Comparison of ENCODE assay signal across 16 cellular contexts in genomic region chr7:116317907-116318306, GRCh38.
DNase-seq lines count a peak whose midpoint lies in the region; ATAC-seq and TF ChIP-seq lines count a peak whose summit lies in the region.
"Had no signal": no experiment of that assay in that cellular context is flagged by ENCODE, and none has a peak within 500 bp of the region (broad histone marks: within the 10 kb centered on the region; RNA-seq: fewer than 3 reads in every experiment).

No MANE protein-coding gene starts in this region.

- no peak for DNase-seq in IMR-90
- peak; percentile 48 for DNase-seq in adipocyte (ENCODE audit: low read depth)
- no peak for DNase-seq in left lung
- no peak for DNase-seq in thoracic aorta (ENCODE audit: low spot score)
- no peak for DNase-seq in Calu3
- DNase-seq in NCI-H748 (lab: John Stamatoyannopoulos, UW; ENCODE audit: unreplicated experiment) = no peak
- no peak for DNase-seq in NOMO-1 treated with DMSO at 0.1 percent for 48 hours (lab: John Stamatoyannopoulos, UW; ENCODE audit: unreplicated experiment)
- DNase-seq: activated T-cell treated with anti-CD3 and anti-CD28 coated beads, Interleukin-2, amount 50 U/mL, for 1 hour; NCI-H1092 treated with DMSO at 0.1 percent for 48 hours; T-helper 17 cell had no signal

- H2AFZ ChIP-seq in IMR-90 (replicated peaks; ENCODE audit: low read length, poor library complexity) = no peak overlapping the region

- intact Hi-C loops in IMR-90 (cut with micrococcal nuclease) = loop anchor here (1.0 to 5.0 kb wide), 3 partner anchors 37 to 184 kb away; no protein-coding TSS in a partner anchor
- intact Hi-C loops in left lung (cut with DNase I) = no loop called here
- intact Hi-C loops in Calu3 (cut with micrococcal nuclease; ENCODE audit: unreplicated experiment) = loop anchor here (5.0 kb wide), 1 partner anchor 46 kb away; no protein-coding TSS in a partner anchor

- H3K9me1 ChIP-seq in IMR-90 (ENCODE audit: insufficient read depth, low read length) = no peaks in the 10 kb centered on the region

- peak overlapping the region; percentile 47; the same call in 1 of the 2 replicates for H3K4ac ChIP-seq in IMR-90 (ENCODE audit: low read depth, low read length)

- no peak overlapping the region for H3K4me3 Mint-ChIP-seq in Calu3 (ENCODE audit: low read depth, unreplicated experiment)
- H3K4me3 Mint-ChIP-seq: activated CD4-positive, alpha-beta T cell treated with anti-CD3 and anti-CD28 coated beads for 36 hours; CD14-positive monocyte; dendritic cell treated with granulocyte-macrophage colony-stimulating factor and Interleukin-4, amounts not matched to agents 40 ng/mL and 50 ng/mL, for 4 days; T-helper 17 cell had no signal

- no peak overlapping the region for H3K4me2 ChIP-seq in IMR-90 (ENCODE audit: low read depth, low read length)

- peak overlapping the region in 1 of 2 experiments; percentile 74; a peak in 1 of 4 replicates for H4K8ac ChIP-seq in IMR-90 (ENCODE audit: low read depth in 2 of 2, low read length in 2 of 2)

- H2BK20ac ChIP-seq in IMR-90 (ENCODE audit: low read depth, low read length) = peak overlapping the region; percentile 62; the same call in 1 of the 2 replicates

- H2AK9ac ChIP-seq in IMR-90 (replicated peaks; ENCODE audit: low read depth, low read length, poor library complexity) = no peak overlapping the region

- no peak; the same call in 1 of the 2 replicates for ATAC-seq in IMR-90 (ENCODE audit: low read depth)
- no peak for ATAC-seq in left lung
- ATAC-seq in thoracic aorta (ENCODE audit: insufficient number of reproducible peaks, low FRiP score, low read depth) = no peak
- ATAC-seq in HG03342 (IDR thresholded peaks at IDR 0.05; ENCODE audit: unreplicated experiment) = no peak
- ATAC-seq: T-helper 17 cell had no signal

- H3K4me1 ChIP-seq in IMR-90 (ENCODE audit: control insufficient read depth, insufficient read depth, low read length) (peaks cover 13% of the 10 kb centered on the region), adipocyte (ENCODE audit: control insufficient read depth, insufficient read depth, low read length) (peaks cover 24% of the 10 kb centered on the region), left lung (peaks cover 5 to 21% of the 10 kb centered on the region in 2 donors), thoracic aorta (ENCODE audit: control insufficient read depth in 1 of 2, low read depth in 2 of 2) (peaks cover 9 to 24% of the 10 kb centered on the region in 2 donors)

- dilution Hi-C loops in IMR-90 (cut with HindIII; ENCODE audit: low sequenced_read_pairs, unreplicated experiment) = no loop called here

- H3K9me3 Mint-ChIP-seq in Calu3 (ENCODE audit: low read depth, unreplicated experiment) = peaks cover 2% of the 10 kb centered on the region
- H3K9me3 Mint-ChIP-seq: activated naive CD8-positive, alpha-beta T cell treated with anti-CD3 and anti-CD28 coated beads, Interleukin-2, amount 50 U/mL, for 24 hours; CD14-positive monocyte; dendritic cell treated with granulocyte-macrophage colony-stimulating factor and Interleukin-4, amounts not matched to agents 40 ng/mL and 50 ng/mL, for 4 days had no signal

- H3K56ac ChIP-seq in IMR-90 (ENCODE audit: extremely low read depth, insufficient read depth, low read length) = no peak overlapping the region

- BruUV-seq in IMR-90 (replicated peaks; lab: Mats Ljungman, UMichigan) (no TSS peak), Calu3 (replicated peaks; lab: Mats Ljungman, UMichigan) (no TSS peak)

- H3K9ac ChIP-seq in IMR-90 (ENCODE audit: low read depth, low read length) (no peak overlapping the region), adipocyte (ENCODE audit: low read length) (peak overlapping the region; percentile 37)

- peaks cover 28% of the 10 kb centered on the region for H3K4me1 Mint-ChIP-seq in Calu3 (ENCODE audit: low read depth, unreplicated experiment)
- H3K4me1 Mint-ChIP-seq: CD14-positive monocyte had no signal

- H2BK15ac ChIP-seq in IMR-90 (ENCODE audit: low read depth, low read length) = no peak overlapping the region

- H3K36me3 ChIP-seq in IMR-90 (ENCODE audit: control insufficient read depth, insufficient read depth, low read length) (no peaks in the 10 kb centered on the region), adipocyte (ENCODE audit: control insufficient read depth, insufficient read depth, low read length, severe bottlenecking) (no peaks in the 10 kb centered on the region), left lung (no peaks in the 10 kb centered on the region), thoracic aorta (no peaks in the 10 kb centered on the region)
- H3K36me3 ChIP-seq: pancreas had no signal

- no peaks in the 10 kb centered on the region for H3K27me3 ChIP-seq in IMR-90 (ENCODE audit: control insufficient read depth, insufficient read depth, low read length)
- H3K27me3 ChIP-seq in adipocyte (replicated peaks; ENCODE audit: control insufficient read depth, insufficient read depth, low read length) = no peaks in the 10 kb centered on the region
- H3K27me3 ChIP-seq in left lung = no peaks in the 10 kb centered on the region
- no peaks in the 10 kb centered on the region for H3K27me3 ChIP-seq in thoracic aorta (replicated peaks; ENCODE audit: insufficient read depth)
- H3K27me3 ChIP-seq: pancreas had no signal

- H3K27ac Mint-ChIP-seq in Calu3 (ENCODE audit: unreplicated experiment) = no peak overlapping the region
- H3K27ac Mint-ChIP-seq: CD14-positive monocyte; dendritic cell treated with granulocyte-macrophage colony-stimulating factor and Interleukin-4, amounts not matched to agents 40 ng/mL and 50 ng/mL, for 4 days; T-helper 17 cell had no signal

- POLR2A ChIA-PET in IMR-90 (lab: Charles Lee; ENCODE audit: unreplicated experiment) = no interaction called here

- TF ChIP-seq POLR2A in IMR-90 (IDR thresholded peaks at IDR 0.05; ENCODE audit: low read depth, low read length) = no peak

- CTCF ChIA-PET in IMR-90 (lab: Yijun Ruan, JAX) (interaction anchor here (0.6 kb wide), 1 partner anchor 271 kb away, joined by 3 read pairs; no protein-coding TSS in a partner anchor), Calu3 (lab: Charles Lee) (no interaction called here)

- peak overlapping the region; percentile 95 for H2BK5ac ChIP-seq in IMR-90 (ENCODE audit: low read depth, low read length, poor library complexity, severe bottlenecking)

- H3K27ac ChIP-seq in IMR-90 (ENCODE audit: insufficient read depth, low read length) = peak overlapping the region; percentile 61
- H3K27ac ChIP-seq in left lung = peak overlapping the region; percentile 68 to 75
- peak overlapping the region; percentile 59 to 68 for H3K27ac ChIP-seq in thoracic aorta

- H4K20me1 ChIP-seq in IMR-90 (ENCODE audit: insufficient read depth, low read length) = no peaks in the 10 kb centered on the region

- H2AK5ac ChIP-seq in IMR-90 (ENCODE audit: low read depth, low read length) = peak overlapping the region; percentile 63; the same call in 1 of the 2 replicates

- H4K91ac ChIP-seq in IMR-90 (ENCODE audit: insufficient read depth, low read depth, low read length) = peak overlapping the region; percentile 61; the same call in 1 of the 2 replicates

- in situ Hi-C loops in IMR-90 (cut with MboI; ENCODE audit: low sequenced_read_pairs) = no loop called here

- no peak for TF ChIP-seq CTCF in IMR-90 (conservative IDR thresholded peaks at IDR 0.05; ENCODE audit: low read depth, low read length)
- TF ChIP-seq CTCF in left lung (IDR thresholded peaks at IDR 0.05) = no peak
- no peak for TF ChIP-seq CTCF in thoracic aorta (IDR thresholded peaks at IDR 0.05)
- TF ChIP-seq CTCF in Calu3 (IDR thresholded peaks at IDR 0.05; ENCODE audit: unreplicated experiment) = no peak

- H3K23ac ChIP-seq in IMR-90 (ENCODE audit: low read depth, low read length) = no peak overlapping the region

- peak overlapping the region; percentile 76 for H2BK120ac ChIP-seq in IMR-90 (ENCODE audit: low read depth, low read length)

- no peak overlapping the region for H3K18ac ChIP-seq in IMR-90 (ENCODE audit: low read depth, low read length)

- H3K14ac ChIP-seq in IMR-90 (replicated peaks; ENCODE audit: low read depth, low read length) = no peak overlapping the region

- TF ChIP-seq RAD21 in IMR-90 (IDR thresholded peaks at IDR 0.05; ENCODE audit: low read length) = no peak

- no CpG with 5 or more reads among the region's 4 CpGs for WGBS in IMR-90 (ENCODE audit: extremely low coverage in 2 of 2, insufficient read length in 1 of 2), 2 experiments

- H3K79me1 ChIP-seq in IMR-90 (ENCODE audit: low read depth in 1 of 2, low read length in 2 of 2) = peaks cover 7 to 21% of the 10 kb centered on the region in 2 experiments; a peak in 3 of 4 replicates

- H3K36me3 Mint-ChIP-seq in Calu3 (ENCODE audit: insufficient read depth, unreplicated experiment) = no peaks in the 10 kb centered on the region
- H3K36me3 Mint-ChIP-seq: CD14-positive monocyte had no signal

- H3K4me3 ChIP-seq in IMR-90 (ENCODE audit: insufficient read depth, low read depth, low read length) (no peak overlapping the region), adipocyte (ENCODE audit: low read length) (no peak overlapping the region), left lung (no peak overlapping the region), thoracic aorta (no peak overlapping the region)
- H3K4me3 ChIP-seq: pancreas had no signal

- H3K27me3 Mint-ChIP-seq in Calu3 (ENCODE audit: unreplicated experiment) = no peaks in the 10 kb centered on the region
- H3K27me3 Mint-ChIP-seq: dendritic cell treated with granulocyte-macrophage colony-stimulating factor and Interleukin-4, amounts not matched to agents 40 ng/mL and 50 ng/mL, for 4 days had no signal

- H3K9me3 ChIP-seq in IMR-90 (ENCODE audit: control insufficient read depth, insufficient read depth, low read length) (peaks cover 3% of the 10 kb centered on the region), adipocyte (ENCODE audit: control insufficient read depth, low read length) (no peaks in the 10 kb centered on the region), left lung (no peaks in the 10 kb centered on the region), thoracic aorta (no peaks in the 10 kb centered on the region)

- no peak overlapping the region for H4K5ac ChIP-seq in IMR-90 (ENCODE audit: low read depth, low read length)

TF ChIP-seq in IMR-90, 13 proteins besides CTCF, POLR2A, EP300 and RAD21 (continues in another document):
- no peak for TF ChIP-seq SMC3 (IDR thresholded peaks at IDR 0.05; ENCODE audit: low read depth, low read length)
- no peak for TF ChIP-seq USF2 (IDR thresholded peaks at IDR 0.05; ENCODE audit: low read depth, low read length)
- no peak for TF ChIP-seq RFX5 (IDR thresholded peaks at IDR 0.05; ENCODE audit: low read depth, low read length)

Comparison
In these comparisons a context has a peak if more than half of its experiments do, and no peak if none do; other contexts are left out.
1. intact Hi-C loops: an anchor here in IMR-90 (1.0 to 5.0 kb wide) and Calu3 (5.0 kb wide); none called in left lung.